Comparison of ENCODE assay signal across 8 cellular contexts in genomic region chr19:2391118-2391725, GRCh38. TPM values are rescaled to one million over a fixed set of nuclear protein-coding genes. Genes with fewer than 3 reads are reported as not detected.
DNase-seq lines count a peak whose midpoint lies in the region; ATAC-seq and TF ChIP-seq lines count a peak whose summit lies in the region.

No MANE protein-coding gene starts in this region.

- TF ChIP-seq CTCF in upper lobe of left lung (IDR thresholded peaks at IDR 0.05) = peak; percentile 68 to 73 (median 72)

- peak; percentile 67 for DNase-seq in ACHN
- DNase-seq in GM03348 (ENCODE audit: low spot score) = peak; percentile 83
- DNase-seq in NCI-H1417 (lab: John Stamatoyannopoulos, UW) = peak; percentile 57 to 89 (median 86)
- DNase-seq in T1000 (lab: John Stamatoyannopoulos, UW) = peak; percentile 36
- peak; percentile 14 for DNase-seq in effector CD4-positive, alpha-beta T cell
- DNase-seq in medulla oblongata (ENCODE audit: extremely low spot score) = peak; percentile 84
- DNase-seq in upper lobe of left lung = peak in 1 of 2 donors; percentile 31

- H3K4me3 ChIP-seq in upper lobe of left lung = no peak overlapping the region

- no peaks in the 10 kb centered on the region for H3K36me3 ChIP-seq in upper lobe of left lung

- TF ChIP-seq EP300 in upper lobe of left lung (IDR thresholded peaks at IDR 0.05) = no peak

- in situ Hi-C loops in ACHN (cut with HindIII; ENCODE audit: low pct_ligation_motif_present, low pct_unique_long_range_greater_than_20kb, low sequenced_read_pairs) = no loop called here

- no peak overlapping the region for H3K27ac ChIP-seq in upper lobe of left lung

- 5 to 7% methylated on average over 10 of the region's 10 CpGs for WGBS in upper lobe of left lung, 2 donors

- peak; percentile 64 to 83 for ATAC-seq in upper lobe of left lung (ENCODE audit: low FRiP score in 2 of 2)
- no peak for ATAC-seq in GM19452 (IDR thresholded peaks at IDR 0.05; ENCODE audit: unreplicated experiment)

- H3K4me1 ChIP-seq in upper lobe of left lung = peaks cover 0 to 5% (median 0%) of the 10 kb centered on the region in 4 donors

- no peak for TF ChIP-seq POLR2A in upper lobe of left lung (IDR thresholded peaks at IDR 0.05)

- H3K27me3 ChIP-seq in upper lobe of left lung = no peaks in the 10 kb centered on the region

- H3K9me3 ChIP-seq in upper lobe of left lung = no peaks in the 10 kb centered on the region

RNA-seq across cellular contexts. Expression of gene TMPRSS9, which starts 31.2 kb away (rescaled TPM):
- under 1 TPM in 4 of 6 donors, not detected in 2; 0.14 to 0.55 (median 0.26) TPM for total RNA-seq in upper lobe of left lung

RNA-seq across cellular contexts. Expression of gene TIMM13, which starts 36.2 kb away (rescaled TPM):
- total RNA-seq in upper lobe of left lung = 10 to 100 TPM; 26.2 to 82.3 (median 40.0) TPM
